ENCODE assay signal across 1 cellular context in the genomic region with DNA sequence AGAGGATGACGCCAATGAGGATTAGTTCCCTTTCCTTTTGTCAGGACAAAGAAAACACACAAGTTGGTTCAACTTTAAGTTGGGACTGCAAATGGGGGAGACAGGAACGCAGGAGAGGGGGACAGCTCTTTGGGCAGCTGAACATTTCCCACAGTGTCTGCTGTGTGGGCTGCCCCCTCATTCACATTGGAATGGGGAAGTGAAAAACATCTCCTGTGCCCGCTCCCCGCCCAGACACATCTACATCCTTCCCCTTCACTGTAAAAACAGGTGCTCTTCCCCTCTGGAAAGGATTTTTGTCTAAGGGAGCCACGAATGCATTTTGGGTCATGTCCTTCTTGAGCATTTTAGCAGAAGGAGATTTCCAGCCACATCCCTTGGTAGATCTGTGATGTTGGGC.
TF ChIP-seq lines count a peak whose summit lies in the region.

No MANE protein-coding gene starts in this region.

TF ChIP-seq in GM23338, 12 proteins besides CTCF, POLR2A, EP300 and RAD21 (continued from another document):
- TF ChIP-seq, protein P1, sequence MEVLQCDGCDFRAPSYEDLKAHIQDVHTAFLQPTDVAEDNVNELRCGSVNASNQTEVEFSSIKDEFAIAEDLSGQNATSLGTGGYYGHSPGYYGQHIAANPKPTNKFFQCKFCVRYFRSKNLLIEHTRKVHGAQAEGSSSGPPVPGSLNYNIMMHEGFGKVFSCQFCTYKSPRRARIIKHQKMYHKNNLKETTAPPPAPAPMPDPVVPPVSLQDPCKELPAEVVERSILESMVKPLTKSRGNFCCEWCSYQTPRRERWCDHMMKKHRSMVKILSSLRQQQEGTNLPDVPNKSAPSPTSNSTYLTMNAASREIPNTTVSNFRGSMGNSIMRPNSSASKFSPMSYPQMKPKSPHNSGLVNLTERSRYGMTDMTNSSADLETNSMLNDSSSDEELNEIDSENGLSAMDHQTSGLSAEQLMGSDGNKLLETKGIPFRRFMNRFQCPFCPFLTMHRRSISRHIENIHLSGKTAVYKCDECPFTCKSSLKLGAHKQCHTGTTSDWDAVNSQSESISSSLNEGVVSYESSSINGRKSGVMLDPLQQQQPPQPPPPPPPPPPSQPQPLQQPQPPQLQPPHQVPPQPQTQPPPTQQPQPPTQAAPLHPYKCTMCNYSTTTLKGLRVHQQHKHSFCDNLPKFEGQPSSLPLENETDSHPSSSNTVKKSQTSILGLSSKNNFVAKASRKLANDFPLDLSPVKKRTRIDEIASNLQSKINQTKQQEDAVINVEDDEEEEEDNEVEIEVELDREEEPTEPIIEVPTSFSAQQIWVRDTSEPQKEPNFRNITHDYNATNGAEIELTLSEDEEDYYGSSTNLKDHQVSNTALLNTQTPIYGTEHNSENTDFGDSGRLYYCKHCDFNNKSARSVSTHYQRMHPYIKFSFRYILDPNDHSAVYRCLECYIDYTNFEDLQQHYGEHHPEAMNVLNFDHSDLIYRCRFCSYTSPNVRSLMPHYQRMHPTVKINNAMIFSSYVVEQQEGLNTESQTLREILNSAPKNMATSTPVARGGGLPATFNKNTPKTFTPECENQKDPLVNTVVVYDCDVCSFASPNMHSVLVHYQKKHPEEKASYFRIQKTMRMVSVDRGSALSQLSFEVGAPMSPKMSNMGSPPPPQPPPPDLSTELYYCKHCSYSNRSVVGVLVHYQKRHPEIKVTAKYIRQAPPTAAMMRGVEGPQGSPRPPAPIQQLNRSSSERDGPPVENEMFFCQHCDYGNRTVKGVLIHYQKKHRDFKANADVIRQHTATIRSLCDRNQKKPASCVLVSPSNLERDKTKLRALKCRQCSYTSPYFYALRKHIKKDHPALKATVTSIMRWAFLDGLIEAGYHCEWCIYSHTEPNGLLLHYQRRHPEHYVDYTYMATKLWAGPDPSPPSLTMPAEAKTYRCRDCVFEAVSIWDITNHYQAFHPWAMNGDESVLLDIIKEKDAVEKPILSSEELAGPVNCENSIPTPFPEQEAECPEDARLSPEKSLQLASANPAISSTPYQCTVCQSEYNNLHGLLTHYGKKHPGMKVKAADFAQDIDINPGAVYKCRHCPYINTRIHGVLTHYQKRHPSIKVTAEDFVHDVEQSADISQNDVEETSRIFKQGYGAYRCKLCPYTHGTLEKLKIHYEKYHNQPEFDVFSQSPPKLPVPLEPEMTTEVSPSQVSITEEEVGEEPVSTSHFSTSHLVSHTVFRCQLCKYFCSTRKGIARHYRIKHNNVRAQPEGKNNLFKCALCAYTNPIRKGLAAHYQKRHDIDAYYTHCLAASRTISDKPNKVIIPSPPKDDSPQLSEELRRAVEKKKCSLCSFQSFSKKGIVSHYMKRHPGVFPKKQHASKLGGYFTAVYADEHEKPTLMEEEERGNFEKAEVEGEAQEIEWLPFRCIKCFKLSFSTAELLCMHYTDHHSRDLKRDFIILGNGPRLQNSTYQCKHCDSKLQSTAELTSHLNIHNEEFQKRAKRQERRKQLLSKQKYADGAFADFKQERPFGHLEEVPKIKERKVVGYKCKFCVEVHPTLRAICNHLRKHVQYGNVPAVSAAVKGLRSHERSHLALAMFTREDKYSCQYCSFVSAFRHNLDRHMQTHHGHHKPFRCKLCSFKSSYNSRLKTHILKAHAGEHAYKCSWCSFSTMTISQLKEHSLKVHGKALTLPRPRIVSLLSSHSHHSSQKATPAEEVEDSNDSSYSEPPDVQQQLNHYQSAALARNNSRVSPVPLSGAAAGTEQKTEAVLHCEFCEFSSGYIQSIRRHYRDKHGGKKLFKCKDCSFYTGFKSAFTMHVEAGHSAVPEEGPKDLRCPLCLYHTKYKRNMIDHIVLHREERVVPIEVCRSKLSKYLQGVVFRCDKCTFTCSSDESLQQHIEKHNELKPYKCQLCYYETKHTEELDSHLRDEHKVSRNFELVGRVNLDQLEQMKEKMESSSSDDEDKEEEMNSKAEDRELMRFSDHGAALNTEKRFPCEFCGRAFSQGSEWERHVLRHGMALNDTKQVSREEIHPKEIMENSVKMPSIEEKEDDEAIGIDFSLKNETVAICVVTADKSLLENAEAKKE (CRISPR knock-in tag; IDR thresholded peaks at IDR 0.05), result no peak
- no peak for TF ChIP-seq EZH2 (IDR thresholded peaks at IDR 0.05; ENCODE audit: low read depth, unreplicated experiment)
- TF ChIP-seq EZH2phosphoT487 (IDR thresholded peaks at IDR 0.05; ENCODE audit: unreplicated experiment), result no peak
- no peak for TF ChIP-seq ETS1 (IDR thresholded peaks at IDR 0.05)
- TF ChIP-seq CREB1 (CRISPR knock-in tag; IDR thresholded peaks at IDR 0.05; ENCODE audit: low read depth), result no peak
- TF ChIP-seq POLR2AphosphoS5 (IDR thresholded peaks at IDR 0.05; ENCODE audit: low read depth), result no peak
- no peak for TF ChIP-seq ZNF114 (CRISPR knock-in tag; IDR thresholded peaks at IDR 0.05)
- no peak for TF ChIP-seq ZNF331 (CRISPR knock-in tag; IDR thresholded peaks at IDR 0.05; ENCODE audit: low read depth)
- no peak for TF ChIP-seq NANOG (IDR thresholded peaks at IDR 0.05; ENCODE audit: borderline replicate concordance)
